Comparison of ENCODE assay signal across 27 cellular contexts in the genomic region with DNA sequence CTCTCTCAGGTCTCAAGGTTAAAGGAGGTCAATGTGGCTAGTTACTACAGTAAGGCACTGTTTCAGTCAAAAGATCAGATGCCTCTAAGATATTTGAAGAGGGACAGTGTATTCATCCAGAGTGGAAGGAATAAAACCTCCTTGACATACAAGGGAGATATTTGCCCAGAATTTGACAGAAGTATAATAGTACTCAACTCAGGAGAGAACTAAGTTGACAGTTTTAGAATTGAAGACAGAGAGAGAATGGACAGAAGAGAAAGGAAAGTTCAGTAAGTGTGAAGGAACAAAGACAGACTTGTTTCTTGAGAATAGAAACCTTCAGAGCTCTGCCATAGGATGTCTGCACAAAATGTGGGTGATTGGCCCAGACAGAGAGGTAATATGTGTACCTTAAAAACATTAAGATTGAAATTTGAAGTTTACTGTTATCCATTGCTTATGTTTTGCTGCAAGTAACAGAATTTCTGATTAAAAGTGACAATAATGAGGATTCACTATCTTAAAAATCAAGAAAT.
DNase-seq lines count a peak whose midpoint lies in the region; ATAC-seq, FAIRE-seq and TF ChIP-seq lines count a peak whose summit lies in the region.
"Had no signal": no experiment of that assay in that cellular context is flagged by ENCODE, and none has a peak within 500 bp of the region (broad histone marks: within the 10 kb centered on the region; RNA-seq: fewer than 3 reads in every experiment).

No MANE protein-coding gene starts in this region.

- no peak for TF ChIP-seq POLR2A in HepG2 (IDR thresholded peaks at IDR 0.05; ENCODE audit: insufficient read depth in 1 of 2, low read depth in 2 of 2, low read length in 2 of 2)
- no peak for TF ChIP-seq POLR2A in right lobe of liver (IDR thresholded peaks at IDR 0.05)

- H2AFZ ChIP-seq in HepG2 (ENCODE audit: low read length): no peak overlapping the region

- ATAC-seq in HepG2 (no peak), right lobe of liver (no peak), HG02642 (IDR thresholded peaks at IDR 0.05; ENCODE audit: poor library complexity, unreplicated experiment) (peak; percentile 29), HG03520 (IDR thresholded peaks at IDR 0.05; ENCODE audit: unreplicated experiment) (peak; percentile 22), right cardiac atrium (no peak)
- ATAC-seq in naive thymus-derived CD4-positive, alpha-beta T cell: no peak
- ATAC-seq: activated CD8-positive, alpha-beta T cell treated with anti-CD3 and anti-CD28 coated beads, Interleukin-2, amount 10 ng/mL, durations not matched to agents 7 days and 5 days; activated T-cell treated with anti-CD3 and anti-CD28 coated beads, Interleukin-2, amount 50 U/mL, for 4 hours; gastrocnemius medialis; natural killer cell had no signal

- TF ChIP-seq RAD21 in HepG2 (CRISPR knock-in tag; IDR thresholded peaks at IDR 0.05): no peak

- H3K27ac ChIP-seq in HepG2 (ENCODE audit: extremely low read length, insufficient read depth, low read length) (no peak overlapping the region), right lobe of liver (no peak overlapping the region), right cardiac atrium (ENCODE audit: low read length) (no peak overlapping the region), small intestine (ENCODE audit: low read depth in 1 of 2, low read length in 1 of 2) (no peak overlapping the region)
- no peak overlapping the region for H3K27ac ChIP-seq in naive thymus-derived CD4-positive, alpha-beta T cell (ENCODE audit: low read depth, low read length)
- H3K27ac ChIP-seq: gastrocnemius medialis, skin epidermis, stomach had no signal

- CTCF ChIA-PET in HepG2 (lab: Yijun Ruan, JAX; ENCODE audit: low intra/inter-chr PET ratio, low total read pairs): no interaction called here
- CTCF ChIA-PET in naive thymus-derived CD4-positive, alpha-beta T cell (lab: Charles Lee): no interaction called here

- no peaks in the 10 kb centered on the region for H3K4me1 Mint-ChIP-seq in naive thymus-derived CD4-positive, alpha-beta T cell
- H3K4me1 Mint-ChIP-seq: activated naive CD4-positive, alpha-beta T cell treated with anti-CD3 and anti-CD28 coated beads, Interleukin-2, amount 10 ng/mL, durations not matched to agents 7 days and 5 days; B cell; central memory CD8-positive, alpha-beta T cell; natural killer cell had no signal

- H3K9ac ChIP-seq in HepG2 (ENCODE audit: insufficient read depth, low read depth, low read length): no peak overlapping the region
- H3K9ac ChIP-seq: SK-N-SH had no signal

- H3K4me3 Mint-ChIP-seq in naive thymus-derived CD4-positive, alpha-beta T cell: no peak overlapping the region
- H3K4me3 Mint-ChIP-seq: activated CD8-positive, alpha-beta T cell treated with anti-CD3 and anti-CD28 coated beads, Interleukin-2, amount 10 ng/mL, durations not matched to agents 7 days and 5 days; activated naive CD4-positive, alpha-beta T cell treated with anti-CD3 and anti-CD28 coated beads, Interleukin-2, amount 10 ng/mL, durations not matched to agents 7 days and 5 days; activated T-cell treated with anti-CD3 and anti-CD28 coated beads, Interleukin-2, amount 50 U/mL, for 4 hours; B cell; central memory CD8-positive, alpha-beta T cell; memory B cell; natural killer cell had no signal

- H3K27ac Mint-ChIP-seq in naive thymus-derived CD4-positive, alpha-beta T cell: no peak overlapping the region
- H3K27ac Mint-ChIP-seq: activated CD8-positive, alpha-beta T cell treated with anti-CD3 and anti-CD28 coated beads, Interleukin-2, amount 10 ng/mL, durations not matched to agents 7 days and 5 days; activated naive CD4-positive, alpha-beta T cell treated with anti-CD3 and anti-CD28 coated beads, Interleukin-2, amount 10 ng/mL, durations not matched to agents 7 days and 5 days; B cell; memory B cell; natural killer cell; progenitor cell of endocrine pancreas had no signal

- DNase-seq in HepG2 (ENCODE audit: low spot score) (no peak), right lobe of liver (no peak), DMS114 treated with DMSO at 0.1 percent for 48 hours (lab: John Stamatoyannopoulos, UW; ENCODE audit: unreplicated experiment) (no peak), right cardiac atrium (no peak), small intestine (no peak)
- no peak for DNase-seq in naive thymus-derived CD4-positive, alpha-beta T cell
- DNase-seq: activated CD8-positive, alpha-beta T cell treated with anti-CD3 and anti-CD28 coated beads, Interleukin-2, amount 10 ng/mL, durations not matched to agents 7 days and 5 days; activated naive CD4-positive, alpha-beta T cell treated with anti-CD3 and anti-CD28 coated beads, Interleukin-2, amount 10 ng/mL, durations not matched to agents 7 days and 5 days; activated T-cell treated with anti-CD3 and anti-CD28 coated beads, Interleukin-2, amount 50 U/mL, for 4 hours; aorta; gastrocnemius medialis; kidney; natural killer cell; NCI-H187; NCI-H226; SK-N-SH; stimulated activated CD4-positive, alpha-beta T cell treated with anti-CD3 and anti-CD28 coated beads, Interleukin-2, amount 100 ng/mL, for 48 hours; stomach; T1000 had no signal

- H3K36me3 ChIP-seq in HepG2 (replicated peaks in 1 of 2; ENCODE audit: control insufficient read depth in 1 of 2, insufficient read depth in 2 of 2, low read length in 2 of 2): no peaks in the 10 kb centered on the region
- H3K36me3 ChIP-seq in right lobe of liver: no peaks in the 10 kb centered on the region
- no peaks in the 10 kb centered on the region for H3K36me3 ChIP-seq in naive thymus-derived CD4-positive, alpha-beta T cell (ENCODE audit: control insufficient read depth in 2 of 3, insufficient read depth in 3 of 3, low read length in 3 of 3)
- no peaks in the 10 kb centered on the region for H3K36me3 ChIP-seq in small intestine (ENCODE audit: control insufficient read depth in 2 of 2, insufficient read depth in 2 of 2, low read length in 2 of 2)
- H3K36me3 ChIP-seq: gastrocnemius medialis, stomach had no signal

- intact Hi-C loops in HepG2 (cut with micrococcal nuclease; ENCODE audit: unreplicated experiment) (no loop called here), right lobe of liver (cut with DNase I) (no loop called here), right cardiac atrium (cut with DNase I) (no loop called here)
- intact Hi-C loops in naive thymus-derived CD4-positive, alpha-beta T cell (cut with micrococcal nuclease): no loop called here

- FAIRE-seq in HepG2 (lab: Jason Lieb, UNC) (no peak), small intestine (lab: Jason Lieb, UNC) (no peak)
- FAIRE-seq: H54, kidney had no signal

- in situ Hi-C loops in HepG2 (cut with HindIII; ENCODE audit: extremely low pct_ligation_motif_present, low pct_unique_long_range_greater_than_20kb): no loop called here

- peaks cover 0 to 5% (median 0%) of the 10 kb centered on the region in 5 donors for H3K27me3 Mint-ChIP-seq in naive thymus-derived CD4-positive, alpha-beta T cell
- H3K27me3 Mint-ChIP-seq: activated naive CD4-positive, alpha-beta T cell treated with anti-CD3 and anti-CD28 coated beads, Interleukin-2, amount 10 ng/mL, durations not matched to agents 7 days and 5 days; B cell; central memory CD8-positive, alpha-beta T cell; memory B cell; progenitor cell of endocrine pancreas had no signal

- peaks cover 0 to 15% (median 4%) of the 10 kb centered on the region in 11 donors for H3K9me3 Mint-ChIP-seq in naive thymus-derived CD4-positive, alpha-beta T cell
- H3K9me3 Mint-ChIP-seq: activated T-cell treated with anti-CD3 and anti-CD28 coated beads, Interleukin-2, amount 50 U/mL, for 4 hours had no signal

- POLR2A ChIA-PET in HepG2 (lab: Yijun Ruan, JAX): no interaction called here
- POLR2A ChIA-PET in naive thymus-derived CD4-positive, alpha-beta T cell (lab: Charles Lee): no interaction called here

- no peak for TF ChIP-seq EP300 in HepG2 (IDR thresholded peaks at IDR 0.05; ENCODE audit: low read depth in 2 of 2, low read length in 2 of 2)
- no peak for TF ChIP-seq EP300 in HepG2 (CRISPR knock-in tag; IDR thresholded peaks at IDR 0.05; ENCODE audit: borderline replicate concordance)

- no peaks in the 10 kb centered on the region for H4K20me1 ChIP-seq in HepG2 (ENCODE audit: insufficient read depth, low read length)

- no peaks in the 10 kb centered on the region for H3K36me3 Mint-ChIP-seq in naive thymus-derived CD4-positive, alpha-beta T cell
- H3K36me3 Mint-ChIP-seq: activated naive CD4-positive, alpha-beta T cell treated with anti-CD3 and anti-CD28 coated beads, Interleukin-2, amount 10 ng/mL, durations not matched to agents 7 days and 5 days; memory B cell; natural killer cell had no signal

- H3K4me2 ChIP-seq in HepG2 (ENCODE audit: low read depth, low read length): 0 out of 2 replicates have a peak overlapping the region, but pooled peaks have one; percentile 29
- H3K4me2 ChIP-seq: SK-N-SH had no signal

- TF ChIP-seq CTCF in HepG2 (CRISPR knock-in tag; IDR thresholded peaks at IDR 0.05) (no peak), right lobe of liver (IDR thresholded peaks at IDR 0.05) (no peak)

- H3K4me1 ChIP-seq in HepG2 (ENCODE audit: insufficient read depth, low read length) (peaks cover 15% of the 10 kb centered on the region), right lobe of liver (no peaks in the 10 kb centered on the region), right cardiac atrium (ENCODE audit: control insufficient read depth, insufficient read depth, low read length) (no peaks in the 10 kb centered on the region), small intestine (ENCODE audit: control insufficient read depth in 2 of 2, insufficient read depth in 1 of 2, low read depth in 1 of 2, low read length in 1 of 2) (no peaks in the 10 kb centered on the region)
- H3K4me1 ChIP-seq in naive thymus-derived CD4-positive, alpha-beta T cell (ENCODE audit: control insufficient read depth in 2 of 2, insufficient read depth in 2 of 2, low read length in 2 of 2): no peaks in the 10 kb centered on the region
- H3K4me1 ChIP-seq: gastrocnemius medialis, stomach had no signal

- H3K27me3 ChIP-seq in HepG2 (ENCODE audit: control insufficient read depth in 1 of 2, insufficient read depth in 2 of 2, low read length in 2 of 2) (no peaks in the 10 kb centered on the region), right lobe of liver (no peaks in the 10 kb centered on the region), right cardiac atrium (ENCODE audit: control insufficient read depth, insufficient read depth) (no peaks in the 10 kb centered on the region), small intestine (ENCODE audit: control insufficient read depth in 2 of 2, insufficient read depth in 2 of 2, low read length in 2 of 2) (no peaks in the 10 kb centered on the region)
- no peaks in the 10 kb centered on the region for H3K27me3 ChIP-seq in naive thymus-derived CD4-positive, alpha-beta T cell (ENCODE audit: control insufficient read depth in 2 of 2, insufficient read depth in 2 of 2, low read length in 2 of 2)
- H3K27me3 ChIP-seq: gastrocnemius medialis, stomach had no signal

- BruUV-seq in HepG2 (replicated peaks; lab: Mats Ljungman, UMichigan): no TSS peak

- no peak overlapping the region for H3K4me3 ChIP-seq in HepG2 (replicated peaks in 1 of 3; ENCODE audit: insufficient read depth in 1 of 3, low read depth in 2 of 3, low read length in 3 of 3)
- no peak overlapping the region for H3K4me3 ChIP-seq in right lobe of liver
- H3K4me3 ChIP-seq in naive thymus-derived CD4-positive, alpha-beta T cell (ENCODE audit: low read length): no peak overlapping the region
- H3K4me3 ChIP-seq in right cardiac atrium (ENCODE audit: low read length): no peak overlapping the region
- no peak overlapping the region for H3K4me3 ChIP-seq in small intestine (ENCODE audit: low read depth in 1 of 2, low read length in 2 of 2)
- H3K4me3 ChIP-seq: gastrocnemius medialis, skin epidermis, stomach had no signal

- H3K9me3 ChIP-seq in HepG2 (ENCODE audit: low read length) (peaks cover 8% of the 10 kb centered on the region; the same call in 1 of the 2 replicates), right lobe of liver (no peaks in the 10 kb centered on the region), right cardiac atrium (ENCODE audit: control insufficient read depth, low read length) (no peaks in the 10 kb centered on the region), small intestine (ENCODE audit: control insufficient read depth, low read depth) (no peaks in the 10 kb centered on the region)
- no peaks in the 10 kb centered on the region for H3K9me3 ChIP-seq in naive thymus-derived CD4-positive, alpha-beta T cell (ENCODE audit: control insufficient read depth in 2 of 3, low read length in 3 of 3)
- H3K9me3 ChIP-seq: gastrocnemius medialis, SK-N-SH, stomach had no signal

- H3K79me2 ChIP-seq in HepG2 (ENCODE audit: insufficient read depth, low read length): no peaks in the 10 kb centered on the region

Comparison
In these comparisons a context has a peak if more than half of its experiments do, and no peak if none do; other contexts are left out.
1. ATAC-seq: peak in HG02642 (single experiment) and HG03520 (single experiment); none in HepG2 (single experiment), right lobe of liver (0 of 4), naive thymus-derived CD4-positive, alpha-beta T cell (single experiment) and right cardiac atrium (0 of 2).